1 cellular context compared by ENCODE assay signal in genomic region chr3:13484861-13485590, GRCh38.
TF ChIP-seq lines count a peak whose summit lies in the region.

No MANE protein-coding gene starts in this region.

TF ChIP-seq in K562, 482 proteins besides CTCF, POLR2A, EP300 and RAD21 (continued from another document and continues in another):
- TF ChIP-seq, protein P1, sequence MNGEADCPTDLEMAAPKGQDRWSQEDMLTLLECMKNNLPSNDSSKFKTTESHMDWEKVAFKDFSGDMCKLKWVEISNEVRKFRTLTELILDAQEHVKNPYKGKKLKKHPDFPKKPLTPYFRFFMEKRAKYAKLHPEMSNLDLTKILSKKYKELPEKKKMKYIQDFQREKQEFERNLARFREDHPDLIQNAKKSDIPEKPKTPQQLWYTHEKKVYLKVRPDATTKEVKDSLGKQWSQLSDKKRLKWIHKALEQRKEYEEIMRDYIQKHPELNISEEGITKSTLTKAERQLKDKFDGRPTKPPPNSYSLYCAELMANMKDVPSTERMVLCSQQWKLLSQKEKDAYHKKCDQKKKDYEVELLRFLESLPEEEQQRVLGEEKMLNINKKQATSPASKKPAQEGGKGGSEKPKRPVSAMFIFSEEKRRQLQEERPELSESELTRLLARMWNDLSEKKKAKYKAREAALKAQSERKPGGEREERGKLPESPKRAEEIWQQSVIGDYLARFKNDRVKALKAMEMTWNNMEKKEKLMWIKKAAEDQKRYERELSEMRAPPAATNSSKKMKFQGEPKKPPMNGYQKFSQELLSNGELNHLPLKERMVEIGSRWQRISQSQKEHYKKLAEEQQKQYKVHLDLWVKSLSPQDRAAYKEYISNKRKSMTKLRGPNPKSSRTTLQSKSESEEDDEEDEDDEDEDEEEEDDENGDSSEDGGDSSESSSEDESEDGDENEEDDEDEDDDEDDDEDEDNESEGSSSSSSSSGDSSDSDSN (IDR thresholded peaks at IDR 0.05; ENCODE audit: borderline replicate concordance in 1 of 2, low read depth in 2 of 2, low read length in 2 of 2): peak; percentile 77 to 98; a peak in 3 of 4 replicates
- TF ChIP-seq ZNF551 (CRISPR knock-in tag; IDR thresholded peaks at IDR 0.05) (no peak), RFX1 (IDR thresholded peaks at IDR 0.05) (no peak), ZNF57 (CRISPR knock-in tag; IDR thresholded peaks at IDR 0.05) (no peak), NUFIP1 (IDR thresholded peaks at IDR 0.05; ENCODE audit: partially characterized antibody) (no peak), SREBF1 (IDR thresholded peaks at IDR 0.05; ENCODE audit: borderline replicate concordance, low read depth, low read length) (no peak), STAG1 (CRISPR knock-in tag; IDR thresholded peaks at IDR 0.05; ENCODE audit: borderline replicate concordance) (no peak), SFPQ (IDR thresholded peaks at IDR 0.05; ENCODE audit: low read depth, low read length) (no peak), MTF1 (CRISPR knock-in tag; IDR thresholded peaks at IDR 0.05; ENCODE audit: borderline replicate concordance) (no peak), KLF16 (IDR thresholded peaks at IDR 0.05) (peak; percentile 94), MXD1 (CRISPR knock-in tag; IDR thresholded peaks at IDR 0.05; ENCODE audit: borderline replicate concordance, poor library complexity, severe bottlenecking) (no peak), ZNF764 (CRISPR knock-in tag; IDR thresholded peaks at IDR 0.05; ENCODE audit: low read depth) (no peak), HNRNPH1 (optimal IDR thresholded peaks at IDR 0.05; ENCODE audit: low read depth, low read length) (no peak), ZNF124 (CRISPR knock-in tag; IDR thresholded peaks at IDR 0.05) (no peak), CHD2 (IDR thresholded peaks at IDR 0.05; ENCODE audit: low read depth, low read length) (no peak), MYC (IDR thresholded peaks at IDR 0.05; ENCODE audit: low read depth, low read length) (peak; percentile 91), MYC (CRISPR knock-in tag; IDR thresholded peaks at IDR 0.05; ENCODE audit: borderline replicate concordance, low read depth) (no peak), SIN3B (IDR thresholded peaks at IDR 0.05; ENCODE audit: low read depth) (no peak), POLR3G (IDR thresholded peaks at IDR 0.05; ENCODE audit: extremely low read depth, insufficient read length, insufficient replicate concordance) (no peak), YY1 (IDR thresholded peaks at IDR 0.05; ENCODE audit: borderline replicate concordance in 1 of 3, control insufficient read depth in 1 of 3, extremely low read depth in 1 of 3, insufficient read depth in 3 of 3, insufficient read length in 1 of 3, insufficient replicate concordance in 2 of 3, low read depth in 1 of 3, low read length in 2 of 3) (peak in 1 of 3 experiments; percentile 32), TCFL5 (CRISPR knock-in tag; conservative IDR thresholded peaks at IDR 0.05) (no peak), ZSCAN29 (IDR thresholded peaks at IDR 0.05) (no peak), NFIX (CRISPR knock-in tag; IDR thresholded peaks at IDR 0.05; ENCODE audit: low read depth) (peak; percentile 69), ZNF41 (CRISPR knock-in tag; conservative IDR thresholded peaks at IDR 0.05) (no peak), SUPT5H (IDR thresholded peaks at IDR 0.05) (no peak), U2AF1 (optimal IDR thresholded peaks at IDR 0.05; ENCODE audit: low read depth, low read length) (no peak), ZC3H11A (IDR thresholded peaks at IDR 0.05; ENCODE audit: low read depth, low read length) (no peak), SMAD3 (CRISPR knock-in tag; conservative IDR thresholded peaks at IDR 0.05) (peak; percentile 75; the same call in 1 of the 2 replicates), ZNF280A (IDR thresholded peaks at IDR 0.05; ENCODE audit: low read depth, partially characterized antibody) (no peak), L3MBTL2 (IDR thresholded peaks at IDR 0.05) (peak; percentile 99), ELF4 (CRISPR knock-in tag; IDR thresholded peaks at IDR 0.05) (peak; percentile 91), ARNT (IDR thresholded peaks at IDR 0.05) (peak in 1 of 2 experiments; percentile 85; a peak in 3 of 4 replicates), ZNF24 (IDR thresholded peaks at IDR 0.05) (no peak), MYBL2 (IDR thresholded peaks at IDR 0.05; ENCODE audit: low read depth) (no peak), MYBL2 (CRISPR knock-in tag; IDR thresholded peaks at IDR 0.05; ENCODE audit: borderline replicate concordance) (no peak), TRIM28 (IDR thresholded peaks at IDR 0.05) (no peak; the same call in 1 of the 2 replicates), ZBTB7A (IDR thresholded peaks at IDR 0.05; ENCODE audit: borderline replicate concordance, control insufficient read depth, low read depth, low read length) (peak; percentile 95), ZNF318 (IDR thresholded peaks at IDR 0.05; ENCODE audit: borderline replicate concordance in 1 of 2, low read depth in 1 of 2) (no peak)
- TF ChIP-seq, protein P2, sequence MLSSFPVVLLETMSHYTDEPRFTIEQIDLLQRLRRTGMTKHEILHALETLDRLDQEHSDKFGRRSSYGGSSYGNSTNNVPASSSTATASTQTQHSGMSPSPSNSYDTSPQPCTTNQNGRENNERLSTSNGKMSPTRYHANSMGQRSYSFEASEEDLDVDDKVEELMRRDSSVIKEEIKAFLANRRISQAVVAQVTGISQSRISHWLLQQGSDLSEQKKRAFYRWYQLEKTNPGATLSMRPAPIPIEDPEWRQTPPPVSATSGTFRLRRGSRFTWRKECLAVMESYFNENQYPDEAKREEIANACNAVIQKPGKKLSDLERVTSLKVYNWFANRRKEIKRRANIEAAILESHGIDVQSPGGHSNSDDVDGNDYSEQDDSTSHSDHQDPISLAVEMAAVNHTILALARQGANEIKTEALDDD (IDR thresholded peaks at IDR 0.05): peak; percentile 84
- TF ChIP-seq, protein P3, sequence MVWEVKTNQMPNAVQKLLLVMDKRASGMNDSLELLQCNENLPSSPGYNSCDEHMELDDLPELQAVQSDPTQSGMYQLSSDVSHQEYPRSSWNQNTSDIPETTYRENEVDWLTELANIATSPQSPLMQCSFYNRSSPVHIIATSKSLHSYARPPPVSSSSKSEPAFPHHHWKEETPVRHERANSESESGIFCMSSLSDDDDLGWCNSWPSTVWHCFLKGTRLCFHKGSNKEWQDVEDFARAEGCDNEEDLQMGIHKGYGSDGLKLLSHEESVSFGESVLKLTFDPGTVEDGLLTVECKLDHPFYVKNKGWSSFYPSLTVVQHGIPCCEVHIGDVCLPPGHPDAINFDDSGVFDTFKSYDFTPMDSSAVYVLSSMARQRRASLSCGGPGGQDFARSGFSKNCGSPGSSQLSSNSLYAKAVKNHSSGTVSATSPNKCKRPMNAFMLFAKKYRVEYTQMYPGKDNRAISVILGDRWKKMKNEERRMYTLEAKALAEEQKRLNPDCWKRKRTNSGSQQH (CRISPR knock-in tag; IDR thresholded peaks at IDR 0.05): peak; percentile 76; the same call in 1 of the 2 replicates
- TF ChIP-seq, protein P4, sequence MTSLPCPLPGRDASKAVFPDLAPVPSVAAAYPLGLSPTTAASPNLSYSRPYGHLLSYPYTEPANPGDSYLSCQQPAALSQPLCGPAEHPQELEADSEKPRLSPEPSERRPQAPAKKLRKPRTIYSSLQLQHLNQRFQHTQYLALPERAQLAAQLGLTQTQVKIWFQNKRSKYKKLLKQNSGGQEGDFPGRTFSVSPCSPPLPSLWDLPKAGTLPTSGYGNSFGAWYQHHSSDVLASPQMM (CRISPR knock-in tag; IDR thresholded peaks at IDR 0.05): no peak
- TF ChIP-seq, protein P5, sequence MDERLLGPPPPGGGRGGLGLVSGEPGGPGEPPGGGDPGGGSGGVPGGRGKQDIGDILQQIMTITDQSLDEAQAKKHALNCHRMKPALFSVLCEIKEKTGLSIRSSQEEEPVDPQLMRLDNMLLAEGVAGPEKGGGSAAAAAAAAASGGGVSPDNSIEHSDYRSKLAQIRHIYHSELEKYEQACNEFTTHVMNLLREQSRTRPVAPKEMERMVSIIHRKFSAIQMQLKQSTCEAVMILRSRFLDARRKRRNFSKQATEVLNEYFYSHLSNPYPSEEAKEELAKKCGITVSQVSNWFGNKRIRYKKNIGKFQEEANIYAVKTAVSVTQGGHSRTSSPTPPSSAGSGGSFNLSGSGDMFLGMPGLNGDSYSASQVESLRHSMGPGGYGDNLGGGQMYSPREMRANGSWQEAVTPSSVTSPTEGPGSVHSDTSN (CRISPR knock-in tag; IDR thresholded peaks at IDR 0.05; ENCODE audit: low read depth): no peak
- TF ChIP-seq, protein P5 (tag; conservative IDR thresholded peaks at IDR 0.05; ENCODE audit: low read depth): peak; percentile 76
